13 cellular contexts compared by ENCODE assay signal in the genomic region with DNA sequence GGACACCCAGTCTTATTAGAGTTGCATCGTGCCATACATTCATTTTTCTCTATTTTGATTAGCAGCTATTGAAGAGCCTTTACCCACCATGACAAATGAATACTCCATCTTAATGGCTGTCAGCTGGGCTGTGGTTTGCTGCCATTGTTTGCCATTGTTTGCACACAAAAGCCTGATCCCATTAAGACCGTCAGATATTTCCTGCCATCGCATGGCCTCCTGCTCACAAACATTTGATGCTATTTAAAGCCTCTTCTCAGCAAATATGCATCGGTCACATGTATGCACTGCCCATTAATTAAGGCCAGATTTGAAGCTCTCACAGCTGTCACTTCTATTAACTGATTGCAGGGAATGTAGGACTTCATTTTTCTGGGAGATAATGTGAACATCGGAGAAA.
DNase-seq lines count a peak whose midpoint lies in the region; ATAC-seq and TF ChIP-seq lines count a peak whose summit lies in the region.
"Had no signal": no experiment of that assay in that cellular context is flagged by ENCODE, and none has a peak within 500 bp of the region (broad histone marks: within the 10 kb centered on the region; RNA-seq: fewer than 3 reads in every experiment).

No MANE protein-coding gene starts in this region.

- peak overlapping the region; percentile 41 to 66 for H3K27ac ChIP-seq in SK-N-SH (ENCODE audit: low read depth in 2 of 2, low read length in 1 of 2)
- H3K27ac ChIP-seq: uterus had no signal

- WGBS in SK-N-SH (ENCODE audit: low lambda C conversion rate) = 50% methylated on average over 5 of the region's 5 CpGs

- intact Hi-C loops in activated CD8-positive, alpha-beta T cell treated with anti-CD3 and anti-CD28 coated beads for 36 hours (cut with micrococcal nuclease) = no loop called here

- no peaks in the 10 kb centered on the region for H3K36me3 ChIP-seq in SK-N-SH (replicated peaks in 1 of 2; ENCODE audit: control insufficient read depth in 1 of 2, insufficient read depth in 2 of 2, low read length in 1 of 2)
- H3K36me3 ChIP-seq: uterus had no signal

- no peaks in the 10 kb centered on the region for H3F3A ChIP-seq in SK-N-SH (replicated peaks; ENCODE audit: insufficient read depth)

- TF ChIP-seq RAD21 in SK-N-SH (IDR thresholded peaks at IDR 0.05; ENCODE audit: low read length) = no peak

- ATAC-seq in activated CD8-positive, alpha-beta T cell treated with anti-CD3 and anti-CD28 coated beads for 36 hours = no peak
- ATAC-seq in T-cell (replicated peaks in 1 of 4) (no peak), HG02798 (IDR thresholded peaks at IDR 0.05; ENCODE audit: poor library complexity, unreplicated experiment) (no peak)
- ATAC-seq: GM12878 had no signal

- H3K9ac ChIP-seq in SK-N-SH = no peak overlapping the region

- H3K27me3 Mint-ChIP-seq in activated CD8-positive, alpha-beta T cell treated with anti-CD3 and anti-CD28 coated beads for 36 hours = peaks cover 8% of the 10 kb centered on the region
- peaks cover 30 to 35% of the 10 kb centered on the region in 2 donors for H3K27me3 Mint-ChIP-seq in T-cell

- H3K27me3 ChIP-seq in SK-N-SH (ENCODE audit: insufficient read depth) = no peaks in the 10 kb centered on the region
- H3K27me3 ChIP-seq: uterus had no signal

- H3K27ac Mint-ChIP-seq in activated CD8-positive, alpha-beta T cell treated with anti-CD3 and anti-CD28 coated beads for 36 hours = no peak overlapping the region
- no peak overlapping the region for H3K27ac Mint-ChIP-seq in T-cell

- no peak overlapping the region; the same call in 1 of the 2 replicates for H3K4me2 ChIP-seq in SK-N-SH

- DNase-seq in DMS53 (lab: John Stamatoyannopoulos, UW) (peak; percentile 76), NCI-H187 (lab: John Stamatoyannopoulos, UW) (peak; percentile 24 to 69), SK-N-SH (peak; percentile 24), left kidney (ENCODE audit: low read depth, low spot score) (peak; percentile 15), T-cell (no peak), HEK293T (ENCODE audit: extremely low spot score) (no peak)
- no peak for DNase-seq in activated CD8-positive, alpha-beta T cell treated with anti-CD3 and anti-CD28 coated beads for 36 hours
- DNase-seq: activated CD8-positive, alpha-beta memory T cell treated with anti-CD3 and anti-CD28 coated beads, Interleukin-2, amount 50 U/mL, for 4 hours; anterior cingulate cortex; T1000; uterus had no signal

- POLR2A ChIA-PET in SK-N-SH (lab: Yijun Ruan, JAX) = no interaction called here
- POLR2A ChIA-PET in activated CD8-positive, alpha-beta T cell treated with anti-CD3 and anti-CD28 coated beads for 36 hours (lab: Charles Lee) = no interaction called here
- POLR2A ChIA-PET in T-cell (lab: Charles Lee) = no interaction called here
- POLR2A ChIA-PET in HEK293T (lab: Yijun Ruan, JAX) = no interaction called here

- H3K9me2 ChIP-seq in SK-N-SH = no peaks in the 10 kb centered on the region

- CTCF ChIA-PET in SK-N-SH (lab: Yijun Ruan, JAX) (interaction anchor here (1.0 to 2.0 kb wide), 5 partner anchors 22 to 1147 kb away, joined by 3 to 7 read pairs (median 3); no protein-coding TSS in a partner anchor), T-cell (lab: Charles Lee) (no interaction called here), HEK293T (lab: Yijun Ruan, JAX) (no interaction called here)
- CTCF ChIA-PET in activated CD8-positive, alpha-beta T cell treated with anti-CD3 and anti-CD28 coated beads for 36 hours (lab: Charles Lee) = no interaction called here

- no peak for TF ChIP-seq CTCF in SK-N-SH (IDR thresholded peaks at IDR 0.05)
- no peak for TF ChIP-seq CTCF in activated CD8-positive, alpha-beta T cell treated with anti-CD3 and anti-CD28 coated beads for 36 hours (IDR thresholded peaks at IDR 0.05)

- H3K9me3 ChIP-seq in SK-N-SH = no peaks in the 10 kb centered on the region
- H3K9me3 ChIP-seq: uterus had no signal

- no peaks in the 10 kb centered on the region for H3K79me2 ChIP-seq in SK-N-SH (ENCODE audit: insufficient read depth)

- H3K4me3 ChIP-seq in SK-N-SH (ENCODE audit: low read depth in 2 of 2, low read length in 1 of 2) = no peak overlapping the region
- H3K4me3 ChIP-seq: GM12878, uterus had no signal

- H3K9me3 Mint-ChIP-seq in activated CD8-positive, alpha-beta T cell treated with anti-CD3 and anti-CD28 coated beads for 36 hours = no peaks in the 10 kb centered on the region
- H3K9me3 Mint-ChIP-seq in T-cell = no peaks in the 10 kb centered on the region

- H3K4me3 Mint-ChIP-seq in activated CD8-positive, alpha-beta T cell treated with anti-CD3 and anti-CD28 coated beads for 36 hours = no peak overlapping the region
- H3K4me3 Mint-ChIP-seq in T-cell = no peak overlapping the region

- H3K4me1 Mint-ChIP-seq in activated CD8-positive, alpha-beta T cell treated with anti-CD3 and anti-CD28 coated beads for 36 hours (ENCODE audit: low read depth) = no peaks in the 10 kb centered on the region
- H3K4me1 Mint-ChIP-seq in T-cell = no peaks in the 10 kb centered on the region

- H2AFZ ChIP-seq in SK-N-SH (ENCODE audit: low read depth) = no peak overlapping the region

- no peaks in the 10 kb centered on the region for H3K36me3 Mint-ChIP-seq in activated CD8-positive, alpha-beta T cell treated with anti-CD3 and anti-CD28 coated beads for 36 hours (ENCODE audit: low read depth)
- H3K36me3 Mint-ChIP-seq in T-cell = no peaks in the 10 kb centered on the region

- H4K20me1 ChIP-seq in SK-N-SH (ENCODE audit: insufficient read depth) = no peaks in the 10 kb centered on the region

- peak in 1 of 2 experiments; percentile 54; a peak in 2 of 4 replicates for TF ChIP-seq EP300 in SK-N-SH (IDR thresholded peaks at IDR 0.05; ENCODE audit: borderline replicate concordance in 1 of 2, low read depth in 1 of 2, low read length in 1 of 2)

- H3K4me1 ChIP-seq in SK-N-SH (ENCODE audit: control insufficient read depth in 1 of 2, insufficient read depth in 2 of 2, low read depth in 1 of 2, low read length in 1 of 2) = peaks cover 12 to 15% of the 10 kb centered on the region in 2 experiments; a peak in 3 of 4 replicates
- H3K4me1 ChIP-seq: uterus had no signal

TF ChIP-seq in SK-N-SH, 30 proteins besides CTCF, POLR2A, EP300 and RAD21 (continues in another document):
- TF ChIP-seq RFX5 (IDR thresholded peaks at IDR 0.05; ENCODE audit: low read length) (no peak), NRF1 (IDR thresholded peaks at IDR 0.05; ENCODE audit: low read depth, low read length) (no peak), MEF2A (IDR thresholded peaks at IDR 0.05; ENCODE audit: borderline replicate concordance, low read depth) (peak; percentile 49; the same call in 1 of the 2 replicates), JUND (IDR thresholded peaks at IDR 0.05) (no peak), POLR2AphosphoS5 (IDR thresholded peaks at IDR 0.05; ENCODE audit: low read depth, low read length) (peak; percentile 63), TCF12 (IDR thresholded peaks at IDR 0.05) (peak; percentile 68), RCOR1 (IDR thresholded peaks at IDR 0.05; ENCODE audit: low read length) (peak; percentile 42; the same call in 1 of the 2 replicates), SMC3 (IDR thresholded peaks at IDR 0.05; ENCODE audit: low read depth, low read length) (no peak)
- TF ChIP-seq, protein P1, sequence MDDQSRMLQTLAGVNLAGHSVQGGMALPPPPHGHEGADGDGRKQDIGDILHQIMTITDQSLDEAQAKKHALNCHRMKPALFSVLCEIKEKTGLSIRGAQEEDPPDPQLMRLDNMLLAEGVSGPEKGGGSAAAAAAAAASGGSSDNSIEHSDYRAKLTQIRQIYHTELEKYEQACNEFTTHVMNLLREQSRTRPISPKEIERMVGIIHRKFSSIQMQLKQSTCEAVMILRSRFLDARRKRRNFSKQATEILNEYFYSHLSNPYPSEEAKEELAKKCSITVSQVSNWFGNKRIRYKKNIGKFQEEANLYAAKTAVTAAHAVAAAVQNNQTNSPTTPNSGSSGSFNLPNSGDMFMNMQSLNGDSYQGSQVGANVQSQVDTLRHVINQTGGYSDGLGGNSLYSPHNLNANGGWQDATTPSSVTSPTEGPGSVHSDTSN (IDR thresholded peaks at IDR 0.05) = peak; percentile 36

TF ChIP-seq in HEK293T, 16 proteins besides CTCF, POLR2A, EP300 and RAD21:
- TF ChIP-seq ZNF384 (IDR thresholded peaks at IDR 0.05) = no peak
- no peak for TF ChIP-seq ARNT (IDR thresholded peaks at IDR 0.05)
- TF ChIP-seq CTBP1 (IDR thresholded peaks at IDR 0.05; ENCODE audit: borderline replicate concordance) = no peak
- TF ChIP-seq NFRKB (IDR thresholded peaks at IDR 0.05) = no peak
- TF ChIP-seq FOXK2 (IDR thresholded peaks at IDR 0.05) = no peak
- no peak for TF ChIP-seq ELF4 (IDR thresholded peaks at IDR 0.05)
- TF ChIP-seq SUZ12 (IDR thresholded peaks at IDR 0.05) = no peak
- TF ChIP-seq FOXM1 (IDR thresholded peaks at IDR 0.05; ENCODE audit: borderline replicate concordance) = no peak
- TF ChIP-seq L3MBTL2 (conservative IDR thresholded peaks at IDR 0.05) = no peak
- TF ChIP-seq FOXA1 (IDR thresholded peaks at IDR 0.05) = no peak
- TF ChIP-seq LEF1 (IDR thresholded peaks at IDR 0.05; ENCODE audit: borderline replicate concordance) = no peak
- TF ChIP-seq SP1 (IDR thresholded peaks at IDR 0.05) = no peak
- no peak for TF ChIP-seq TARDBP (IDR thresholded peaks at IDR 0.05)

Comparison
In these comparisons a context has a peak if more than half of its experiments do, and no peak if none do; other contexts are left out.
1. DNase-seq: peak in DMS53 (single experiment), NCI-H187 (2 of 2), SK-N-SH (single experiment) and left kidney (single experiment); none in activated CD8-positive, alpha-beta T cell treated with anti-CD3 and anti-CD28 coated beads for 36 hours (single experiment), T-cell (0 of 34) and HEK293T (single experiment).